ENCODE assay signal across 18 cellular contexts in the genomic region with DNA sequence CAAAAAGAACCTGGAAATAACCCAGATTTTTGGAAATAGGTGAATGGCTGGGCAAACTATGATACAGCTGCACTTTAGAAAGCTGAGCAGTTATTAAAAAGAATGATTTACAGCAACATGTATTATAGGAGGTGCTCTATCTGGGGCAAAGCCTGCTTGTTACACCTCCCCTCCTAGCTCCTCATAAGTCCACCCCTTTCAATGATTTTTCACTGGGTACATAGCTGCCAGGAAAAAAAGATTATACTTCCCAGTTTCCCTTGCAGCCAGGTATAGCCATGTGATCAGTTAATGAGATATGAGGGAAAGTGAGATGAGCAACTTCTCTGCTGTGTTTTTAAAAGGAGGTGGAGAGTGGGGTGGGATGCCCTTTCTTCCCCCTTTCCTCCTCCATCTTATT.
A peak's percentile ranks its signal among the peaks of the same experiment; 100 is the strongest.
DNase-seq lines count a peak whose midpoint lies in the region; ATAC-seq, FAIRE-seq and TF ChIP-seq lines count a peak whose summit lies in the region.
"Had no signal": no experiment of that assay in that cellular context is flagged by ENCODE, and none has a peak within 500 bp of the region (broad histone marks: within the 10 kb centered on the region; RNA-seq: fewer than 3 reads in every experiment).

No MANE protein-coding gene starts in this region.

- no peaks in the 10 kb centered on the region for H3K9me3 ChIP-seq in K562 (replicated peaks; ENCODE audit: control insufficient read depth, insufficient read depth, low read depth, low read length)
- H3K9me3 ChIP-seq in osteoblast (ENCODE audit: low read depth, low read length): no peaks in the 10 kb centered on the region
- H3K9me3 ChIP-seq: lower lobe of right lung, neutrophil had no signal

- H3K9me3 Mint-ChIP-seq in activated naive CD4-positive, alpha-beta T cell treated with anti-CD3 and anti-CD28 coated beads, Interleukin-2, amount 50 U/mL, for 24 hours: no peaks in the 10 kb centered on the region
- H3K9me3 Mint-ChIP-seq: activated B cell treated with CpG ODN at 0.5 μM for 24 hours had no signal

- H3K4me1 Mint-ChIP-seq in activated naive CD4-positive, alpha-beta T cell treated with anti-CD3 and anti-CD28 coated beads, Interleukin-2, amount 50 U/mL, for 24 hours: peaks cover 36% of the 10 kb centered on the region

- intact Hi-C loops in K562 (cut with micrococcal nuclease): no loop called here

- H3K27me3 ChIP-seq in K562 (ENCODE audit: control insufficient read depth in 2 of 2, insufficient read depth in 2 of 2, low read length in 2 of 2): no peaks in the 10 kb centered on the region
- no peaks in the 10 kb centered on the region for H3K27me3 ChIP-seq in osteoblast (ENCODE audit: insufficient read depth, low read length)
- H3K27me3 ChIP-seq: neutrophil had no signal

- peak overlapping the region; percentile 81 for H3K4me3 Mint-ChIP-seq in activated naive CD4-positive, alpha-beta T cell treated with anti-CD3 and anti-CD28 coated beads, Interleukin-2, amount 50 U/mL, for 24 hours
- H3K4me3 Mint-ChIP-seq: activated B cell treated with CpG ODN at 0.5 μM for 24 hours had no signal

- no peak overlapping the region for H3K4me3 ChIP-seq in K562
- no peak overlapping the region for H3K4me3 ChIP-seq in osteoblast (ENCODE audit: insufficient read depth, low read length)
- H3K4me3 ChIP-seq: lower lobe of right lung had no signal

- no TSS peak for BruUV-seq in K562 (replicated peaks; lab: Mats Ljungman, UMichigan)

- CTCF ChIA-PET in K562 (lab: Yijun Ruan, JAX; ENCODE audit: low intra/inter-chr PET ratio): no interaction called here

- no peak for TF ChIP-seq POLR2A in GM12891 (IDR thresholded peaks at IDR 0.05; ENCODE audit: low read depth, low read length)
- no peak for TF ChIP-seq POLR2A in K562 (conservative IDR thresholded peaks at IDR 0.05)

- peak overlapping the region in 1 of 2 experiments; percentile 26; a peak in 1 of 4 replicates for H3K9ac ChIP-seq in K562 (ENCODE audit: insufficient read depth in 1 of 2, low read depth in 2 of 2, low read length in 2 of 2)

- POLR2A ChIA-PET in K562 (lab: Yijun Ruan, JAX): interaction anchor here (0.5 to 1.7 kb wide), 5 partner anchors 9 to 132 kb away, joined by 3 to 7 read pairs (median 4); no protein-coding TSS in a partner anchor

- peak; percentile 45 for FAIRE-seq in GM12891 (lab: Jason Lieb, UNC)
- no peak for FAIRE-seq in K562 (lab: Jason Lieb, UNC)
- FAIRE-seq: endothelial cell of umbilical vein had no signal

- no peaks in the 10 kb centered on the region for H3K36me3 Mint-ChIP-seq in activated naive CD4-positive, alpha-beta T cell treated with anti-CD3 and anti-CD28 coated beads, Interleukin-2, amount 50 U/mL, for 24 hours
- H3K36me3 Mint-ChIP-seq: CD14-positive monocyte had no signal

- H3K27me3 Mint-ChIP-seq in activated naive CD4-positive, alpha-beta T cell treated with anti-CD3 and anti-CD28 coated beads, Interleukin-2, amount 50 U/mL, for 24 hours: no peaks in the 10 kb centered on the region
- H3K27me3 Mint-ChIP-seq: activated B cell treated with CpG ODN at 0.5 μM for 24 hours had no signal

- H3K4me1 ChIP-seq in K562 (replicated peaks in 1 of 2; ENCODE audit: control insufficient read depth in 2 of 2, insufficient read depth in 2 of 2, low read length in 2 of 2) (peaks cover 2 to 16% of the 10 kb centered on the region in 2 experiments; a peak in 3 of 5 replicates), osteoblast (ENCODE audit: insufficient read depth, low read length) (no peaks in the 10 kb centered on the region)

- TF ChIP-seq CTCF in K562 (IDR thresholded peaks at IDR 0.05 in 2 of 3, conservative IDR thresholded peaks at IDR 0.05 in 1 of 3; ENCODE audit: insufficient read depth in 2 of 3, low read depth in 1 of 3, low read length in 3 of 3) (no peak), osteoblast (IDR thresholded peaks at IDR 0.05; ENCODE audit: extremely low read depth, low read depth, low read length) (no peak)

- TF ChIP-seq RAD21 in K562 (CRISPR knock-in tag; conservative IDR thresholded peaks at IDR 0.05 in 1 of 2, IDR thresholded peaks at IDR 0.05 in 1 of 2): no peak

- H3K4me2 ChIP-seq in K562 (ENCODE audit: insufficient read depth, low read length) (no peak overlapping the region), osteoblast (ENCODE audit: insufficient read depth, low read length) (peak overlapping the region; percentile 64)

- H3K27ac ChIP-seq in K562 (ENCODE audit: extremely low read depth, low read depth, low read length): no peak overlapping the region
- H3K27ac ChIP-seq in osteoblast (ENCODE audit: low read depth, low read length): no peak overlapping the region
- H3K27ac ChIP-seq: lower lobe of right lung had no signal

- no peak overlapping the region for H3K27ac Mint-ChIP-seq in activated naive CD4-positive, alpha-beta T cell treated with anti-CD3 and anti-CD28 coated beads, Interleukin-2, amount 50 U/mL, for 24 hours
- H3K27ac Mint-ChIP-seq: activated B cell treated with CpG ODN at 0.5 μM for 24 hours had no signal

- H3K79me2 ChIP-seq in K562 (ENCODE audit: control insufficient read depth, insufficient read depth, low read length) (no peaks in the 10 kb centered on the region), osteoblast (ENCODE audit: insufficient read depth, low read length) (no peaks in the 10 kb centered on the region)

- ATAC-seq in K562: peak; percentile 39
- ATAC-seq: lower lobe of right lung had no signal

- no peak for TF ChIP-seq EP300 in K562 (IDR thresholded peaks at IDR 0.05; ENCODE audit: low read length)

- peak overlapping the region; percentile 80 for H2AFZ ChIP-seq in K562 (ENCODE audit: low read depth, low read length)
- peak overlapping the region; percentile 92 for H2AFZ ChIP-seq in osteoblast (ENCODE audit: low read length)

- no peaks in the 10 kb centered on the region for H3K9me1 ChIP-seq in K562 (ENCODE audit: control insufficient read depth, insufficient read depth, low read length)

- in situ Hi-C loops in K562 (cut with MboI): no loop called here

- DNase-seq in activated naive CD4-positive, alpha-beta T cell (lab: John Stamatoyannopoulos, UW): no peak
- no peak for DNase-seq in GM12891 (ENCODE audit: insufficient read length, low spot score)
- no peak for DNase-seq in K562 (ENCODE audit: extremely low read depth in 1 of 4, low spot score in 3 of 4)
- no peak for DNase-seq in osteoblast (ENCODE audit: insufficient read length, low spot score, missing footprints)
- no peak for DNase-seq in superior temporal gyrus (ENCODE audit: extremely low spot score)
- DNase-seq in stimulated activated CD4-positive, alpha-beta T cell treated with anti-CD3 and anti-CD28 coated beads, Interleukin-15, amount 100 ng/mL, for 24 hours: no peak
- DNase-seq: activated B cell treated with CpG ODN at 0.5 μM for 24 hours; activated gamma-delta T cell treated with Interleukin-2 at 50 U/mL for 16 hours; activated T-cell treated with anti-CD3 and anti-CD28 coated beads, Interleukin-2, amount 50 U/mL, for 1 hour; dermis blood vessel endothelial cell; lower lobe of right lung; NCI-H1105 treated with DMSO at 0.1 percent for 48 hours; NCI-H345; NCI-H774 had no signal

- H3K36me3 ChIP-seq in K562 (ENCODE audit: control insufficient read depth, insufficient read depth, low read length) (no peaks in the 10 kb centered on the region), osteoblast (ENCODE audit: insufficient read depth, low read length) (no peaks in the 10 kb centered on the region)
- H3K36me3 ChIP-seq: lower lobe of right lung, neutrophil had no signal

- H4K20me1 ChIP-seq in K562 (replicated peaks; ENCODE audit: control insufficient read depth, insufficient read depth, low read length) (no peaks in the 10 kb centered on the region), osteoblast (ENCODE audit: insufficient read depth, low read length) (no peaks in the 10 kb centered on the region)

TF ChIP-seq in GM12891, 5 proteins besides CTCF, POLR2A, EP300 and RAD21:
- no peak for TF ChIP-seq TAF1 (IDR thresholded peaks at IDR 0.05; ENCODE audit: low read depth, low read length)
- TF ChIP-seq SPI1 (IDR thresholded peaks at IDR 0.05; ENCODE audit: low read depth, low read length): no peak
- TF ChIP-seq PAX5 (IDR thresholded peaks at IDR 0.05; ENCODE audit: insufficient read depth, low read length, severe bottlenecking): no peak
- TF ChIP-seq POLR2AphosphoS5 (IDR thresholded peaks at IDR 0.05; ENCODE audit: low read depth, low read length): no peak
- TF ChIP-seq POU2F2 (IDR thresholded peaks at IDR 0.05; ENCODE audit: low read depth, low read length): no peak
TF ChIP-seq in GM12891: peak in this region for 0.

TF ChIP-seq in K562, 482 proteins besides CTCF, POLR2A, EP300 and RAD21:
- TF ChIP-seq CEBPG (CRISPR knock-in tag; IDR thresholded peaks at IDR 0.05) (no peak), CEBPG (tag; conservative IDR thresholded peaks at IDR 0.05 in 1 of 2, IDR thresholded peaks at IDR 0.05 in 1 of 2) (peak in 1 of 2 experiments; percentile 0; a peak in 1 of 4 replicates), MEIS2 (IDR thresholded peaks at IDR 0.05; ENCODE audit: partially characterized antibody) (peak; percentile 7)
- TF ChIP-seq, protein P1, sequence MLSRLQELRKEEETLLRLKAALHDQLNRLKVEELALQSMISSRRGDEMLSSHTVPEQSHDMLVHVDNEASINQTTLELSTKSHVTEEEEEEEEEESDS (CRISPR knock-in tag; IDR thresholded peaks at IDR 0.05): no peak
